In the genomic region with DNA sequence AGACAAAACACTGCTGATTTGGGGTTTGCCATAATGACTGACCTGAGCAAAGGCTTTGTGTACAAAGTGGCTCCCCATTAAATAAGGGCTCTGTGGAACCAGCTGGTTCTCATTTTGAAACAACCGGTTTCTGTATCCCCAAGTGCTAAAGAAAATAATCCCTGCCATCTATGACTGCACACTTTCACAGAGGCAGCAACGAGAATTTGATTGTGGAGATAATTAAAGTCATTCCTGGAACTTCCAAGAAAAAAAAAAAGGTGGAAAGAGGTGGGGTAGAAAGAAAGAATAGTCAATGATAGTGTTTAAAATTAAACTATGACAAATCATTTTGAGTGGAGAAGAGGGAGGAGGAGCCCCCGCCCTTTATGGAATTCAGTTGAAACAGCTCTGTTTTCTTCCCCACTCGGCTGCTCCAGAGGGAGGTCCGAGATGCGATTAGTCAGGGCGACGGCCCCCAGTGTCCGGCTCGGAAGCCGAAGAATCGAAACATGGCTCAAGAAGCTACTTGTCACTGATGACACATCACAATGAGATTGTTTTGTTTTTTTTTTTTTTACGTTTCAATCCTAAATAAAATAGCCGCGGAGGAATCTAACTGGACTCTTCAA, we compare ENCODE assay signal across 9 cellular contexts.
A peak's percentile ranks its signal among the peaks of the same experiment; 100 is the strongest.
DNase-seq lines count a peak whose midpoint lies in the region; ATAC-seq and TF ChIP-seq lines count a peak whose summit lies in the region.
"Had no signal": no experiment of that assay in that cellular context is flagged by ENCODE, and none has a peak within 500 bp of the region (broad histone marks: within the 10 kb centered on the region; RNA-seq: fewer than 3 reads in every experiment).

No MANE protein-coding gene starts in this region.

- TF ChIP-seq CTCF in HEK293 (tag by site-specific recombination; IDR thresholded peaks at IDR 0.05) = no peak
- TF ChIP-seq CTCF in brain microvascular endothelial cell (IDR thresholded peaks at IDR 0.05; ENCODE audit: low read depth, low read length, missing control alignments) = no peak

- H3K4me3 Mint-ChIP-seq in stimulated activated naive CD8-positive, alpha-beta T cell treated with anti-CD3 and anti-CD28 coated beads, Interleukin-15, amount 100 ng/mL, for 72 hours = no peak overlapping the region

- H3K4me1 Mint-ChIP-seq in stimulated activated naive CD8-positive, alpha-beta T cell treated with anti-CD3 and anti-CD28 coated beads, Interleukin-15, amount 100 ng/mL, for 72 hours = no peaks in the 10 kb centered on the region

- no peak overlapping the region for H3K27ac Mint-ChIP-seq in stimulated activated naive CD8-positive, alpha-beta T cell treated with anti-CD3 and anti-CD28 coated beads, Interleukin-15, amount 100 ng/mL, for 72 hours

- peak overlapping the region; percentile 9; the same call in 1 of the 2 replicates for H3K4me3 ChIP-seq in HEK293 (ENCODE audit: low read depth, low read length)
- peak overlapping the region; percentile 22 for H3K4me3 ChIP-seq in brain microvascular endothelial cell (ENCODE audit: low read depth, low read length)
- peak overlapping the region in 3 of 5 donors; percentile 16 to 53 (median 27) for H3K4me3 ChIP-seq in subcutaneous abdominal adipose tissue (ENCODE audit: low read depth in 1 of 5, low read length in 5 of 5)

- H3K36me3 ChIP-seq in HEK293 (ENCODE audit: control insufficient read depth in 2 of 2, insufficient read depth in 1 of 2, low read length in 2 of 2) (no peaks in the 10 kb centered on the region), brain microvascular endothelial cell (replicated peaks) (no peaks in the 10 kb centered on the region), subcutaneous abdominal adipose tissue (ENCODE audit: control insufficient read depth in 5 of 5, insufficient read depth in 5 of 5, low read length in 5 of 5) (peaks cover 0 to 18% (median 3%) of the 10 kb centered on the region in 5 donors)

- no peak for ATAC-seq in stimulated activated naive CD8-positive, alpha-beta T cell treated with anti-CD3 and anti-CD28 coated beads, Interleukin-15, amount 100 ng/mL, for 72 hours

- H3K27ac ChIP-seq in HEK293 (ENCODE audit: extremely low read depth, low read depth, low read length) (no peak overlapping the region), brain microvascular endothelial cell (peak overlapping the region; percentile 77), subcutaneous abdominal adipose tissue (ENCODE audit: low read depth, low read length) (peak overlapping the region; percentile 96)

- CTCF ChIA-PET in HEK293 (lab: Yijun Ruan, JAX) = interaction anchor here (1.0 kb wide), 1 partner anchor 260 kb away, joined by 3 read pairs; no protein-coding TSS in a partner anchor

- no peaks in the 10 kb centered on the region for H3K9me3 Mint-ChIP-seq in stimulated activated naive CD8-positive, alpha-beta T cell treated with anti-CD3 and anti-CD28 coated beads, Interleukin-15, amount 100 ng/mL, for 72 hours

- in situ Hi-C loops in brain microvascular endothelial cell (cut with HindIII; ENCODE audit: low pct_ligation_motif_present, low sequenced_read_pairs) = no loop called here

- peak; percentile 95 for DNase-seq in brain microvascular endothelial cell
- DNase-seq in iris pigment epithelial cell (ENCODE audit: low read depth) = peak; percentile 69
- no peak for DNase-seq in NCI-H2029 (lab: John Stamatoyannopoulos, UW)
- no peak for DNase-seq in stimulated activated naive CD8-positive, alpha-beta T cell treated with anti-CD3 and anti-CD28 coated beads, Interleukin-15, amount 100 ng/mL, for 72 hours
- no peak for DNase-seq in stimulated activated CD4-positive, alpha-beta T cell treated with anti-CD3 and anti-CD28 coated beads, Interleukin-4, amount 100 ng/mL, for 1 hour
- no peak for DNase-seq in globus pallidus (ENCODE audit: low spot score)
- DNase-seq: NCI-H748 treated with DMSO at 0.1 percent for 48 hours had no signal

- peak overlapping the region in 3 of 5 donors; percentile 31 to 78 (median 60) for H3K9ac ChIP-seq in subcutaneous abdominal adipose tissue (ENCODE audit: low read length in 5 of 5)

- H3K27me3 ChIP-seq in brain microvascular endothelial cell (replicated peaks) (no peaks in the 10 kb centered on the region), subcutaneous abdominal adipose tissue (ENCODE audit: control insufficient read depth in 5 of 5, insufficient read depth in 4 of 5, low read length in 5 of 5) (no peaks in the 10 kb centered on the region)

- POLR2A ChIA-PET in HEK293 (lab: Yijun Ruan, JAX) = interaction anchor here (0.6 kb wide), 1 partner anchor 29 kb away, joined by 4 read pairs; no protein-coding TSS in a partner anchor

- peaks cover 6% of the 10 kb centered on the region for H3K4me1 ChIP-seq in HEK293 (ENCODE audit: control insufficient read depth, insufficient read depth, low read length)
- H3K4me1 ChIP-seq in subcutaneous abdominal adipose tissue (ENCODE audit: control insufficient read depth in 5 of 5, insufficient read depth in 5 of 5, low read length in 5 of 5) = peaks cover 4 to 69% (median 44%) of the 10 kb centered on the region in 5 donors

- H3K9me3 ChIP-seq in HEK293 (ENCODE audit: control insufficient read depth, insufficient read depth, low read depth, low read length) (no peaks in the 10 kb centered on the region), subcutaneous abdominal adipose tissue (ENCODE audit: control insufficient read depth in 5 of 5, low read length in 5 of 5) (no peaks in the 10 kb centered on the region)

- H3K27me3 Mint-ChIP-seq in stimulated activated naive CD8-positive, alpha-beta T cell treated with anti-CD3 and anti-CD28 coated beads, Interleukin-15, amount 100 ng/mL, for 72 hours = peaks cover 25% of the 10 kb centered on the region

TF ChIP-seq in HEK293, 187 proteins besides CTCF, POLR2A, EP300 and RAD21 (continues in another document):
- TF ChIP-seq, protein P1, sequence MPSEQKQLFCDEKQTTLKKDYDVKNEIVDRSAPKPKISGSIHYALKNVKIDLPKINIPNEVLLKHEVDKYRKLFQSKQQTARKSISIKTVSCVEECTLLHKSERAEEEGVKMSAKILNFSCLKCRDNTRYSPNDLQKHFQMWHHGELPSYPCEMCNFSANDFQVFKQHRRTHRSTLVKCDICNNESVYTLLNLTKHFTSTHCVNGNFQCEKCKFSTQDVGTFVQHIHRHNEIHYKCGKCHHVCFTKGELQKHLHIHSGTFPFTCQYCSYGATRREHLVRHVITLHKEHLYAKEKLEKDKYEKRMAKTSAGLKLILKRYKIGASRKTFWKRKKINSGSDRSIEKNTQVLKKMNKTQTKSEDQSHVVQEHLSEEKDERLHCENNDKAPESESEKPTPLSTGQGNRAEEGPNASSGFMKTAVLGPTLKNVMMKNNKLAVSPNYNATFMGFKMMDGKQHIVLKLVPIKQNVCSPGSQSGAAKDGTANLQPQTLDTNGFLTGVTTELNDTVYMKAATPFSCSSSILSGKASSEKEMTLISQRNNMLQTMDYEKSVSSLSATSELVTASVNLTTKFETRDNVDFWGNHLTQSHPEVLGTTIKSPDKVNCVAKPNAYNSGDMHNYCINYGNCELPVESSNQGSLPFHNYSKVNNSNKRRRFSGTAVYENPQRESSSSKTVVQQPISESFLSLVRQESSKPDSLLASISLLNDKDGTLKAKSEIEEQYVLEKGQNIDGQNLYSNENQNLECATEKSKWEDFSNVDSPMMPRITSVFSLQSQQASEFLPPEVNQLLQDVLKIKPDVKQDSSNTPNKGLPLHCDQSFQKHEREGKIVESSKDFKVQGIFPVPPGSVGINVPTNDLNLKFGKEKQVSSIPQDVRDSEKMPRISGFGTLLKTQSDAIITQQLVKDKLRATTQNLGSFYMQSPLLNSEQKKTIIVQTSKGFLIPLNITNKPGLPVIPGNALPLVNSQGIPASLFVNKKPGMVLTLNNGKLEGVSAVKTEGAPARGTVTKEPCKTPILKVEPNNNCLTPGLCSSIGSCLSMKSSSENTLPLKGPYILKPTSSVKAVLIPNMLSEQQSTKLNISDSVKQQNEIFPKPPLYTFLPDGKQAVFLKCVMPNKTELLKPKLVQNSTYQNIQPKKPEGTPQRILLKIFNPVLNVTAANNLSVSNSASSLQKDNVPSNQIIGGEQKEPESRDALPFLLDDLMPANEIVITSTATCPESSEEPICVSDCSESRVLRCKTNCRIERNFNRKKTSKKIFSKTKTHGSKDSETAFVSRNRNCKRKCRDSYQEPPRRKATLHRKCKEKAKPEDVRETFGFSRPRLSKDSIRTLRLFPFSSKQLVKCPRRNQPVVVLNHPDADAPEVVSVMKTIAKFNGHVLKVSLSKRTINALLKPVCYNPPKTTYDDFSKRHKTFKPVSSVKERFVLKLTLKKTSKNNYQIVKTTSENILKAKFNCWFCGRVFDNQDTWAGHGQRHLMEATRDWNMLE (tag by site-specific recombination; conservative IDR thresholded peaks at IDR 0.05; ENCODE audit: low read depth) = 0 out of 2 replicates have a peak, but pooled peaks have one; percentile 12
- TF ChIP-seq ZBTB11 (tag by site-specific recombination; conservative IDR thresholded peaks at IDR 0.05; ENCODE audit: low read depth) = peak; percentile 57; the same call in 1 of the 2 replicates

Comparison
In these comparisons a context has a peak if more than half of its experiments do, and no peak if none do; other contexts are left out.
1. DNase-seq: peak in brain microvascular endothelial cell (single experiment) and iris pigment epithelial cell (single experiment); none in NCI-H2029 (single experiment), stimulated activated naive CD8-positive, alpha-beta T cell treated with anti-CD3 and anti-CD28 coated beads, Interleukin-15, amount 100 ng/mL, for 72 hours (0 of 2), stimulated activated CD4-positive, alpha-beta T cell treated with anti-CD3 and anti-CD28 coated beads, Interleukin-4, amount 100 ng/mL, for 1 hour (single experiment) and globus pallidus (single experiment).
2. Peak in every context shown above with its lines, with median percentiles within 50 percentile points of each other: H3K4me3 ChIP-seq.